In genomic region chr17:8220783-8221662, GRCh38 we compare ENCODE assay signal across 8 cellular contexts. TPM values are rescaled to one million over a fixed set of nuclear protein-coding genes. Genes with fewer than 3 reads are reported as not detected.
A peak's percentile ranks its signal among the peaks of the same experiment; 100 is the strongest.
DNase-seq lines count a peak whose midpoint lies in the region; ATAC-seq, FAIRE-seq and TF ChIP-seq lines count a peak whose summit lies in the region.

No MANE protein-coding gene starts in this region.

- H3K27ac ChIP-seq in subcutaneous abdominal adipose tissue (ENCODE audit: low read depth, low read length), result peak overlapping the region; percentile 97

- no peak for DNase-seq in GM12891 (ENCODE audit: insufficient read length, low spot score)
- DNase-seq in NCI-H1105 (lab: John Stamatoyannopoulos, UW), result peak; percentile 93
- peak; percentile 45 for DNase-seq in SKM-1 treated with dmso at 0.1 percent for 144 hours (lab: John Stamatoyannopoulos, UW; ENCODE audit: unreplicated experiment)
- DNase-seq in activated naive CD4-positive, alpha-beta T cell treated with anti-CD3 and anti-CD28 coated beads, Interleukin-2, amount 50 U/mL, for 72 hours (ENCODE audit: low spot score in 2 of 2), result peak; percentile 92
- peak; percentile 93 for DNase-seq in glomerular visceral epithelial cell (ENCODE audit: extremely low spot score)
- DNase-seq in nucleus accumbens (lab: John Stamatoyannopoulos, UW), result peak; percentile 33 to 96 (median 85)

- peaks cover 0 to 23% of the 10 kb centered on the region in 2 donors for H3K36me3 Mint-ChIP-seq in activated naive CD4-positive, alpha-beta T cell treated with anti-CD3 and anti-CD28 coated beads, Interleukin-2, amount 50 U/mL, for 72 hours

- H3K4me3 ChIP-seq in subcutaneous abdominal adipose tissue (ENCODE audit: low read depth in 1 of 5, low read length in 5 of 5), result peak overlapping the region; percentile 77 to 95 (median 86)

- H3K27me3 ChIP-seq in subcutaneous abdominal adipose tissue (ENCODE audit: control insufficient read depth in 5 of 5, insufficient read depth in 4 of 5, low read length in 5 of 5), result peaks cover 0 to 4% (median 0%) of the 10 kb centered on the region in 5 donors

- H3K4me1 ChIP-seq in subcutaneous abdominal adipose tissue (ENCODE audit: control insufficient read depth in 5 of 5, insufficient read depth in 5 of 5, low read length in 5 of 5), result peaks cover 10 to 38% (median 30%) of the 10 kb centered on the region in 5 donors

- peak overlapping the region; percentile 98 to 100 for H3K27ac Mint-ChIP-seq in activated naive CD4-positive, alpha-beta T cell treated with anti-CD3 and anti-CD28 coated beads, Interleukin-2, amount 50 U/mL, for 72 hours

- FAIRE-seq in GM12891 (lab: Jason Lieb, UNC), result peak; percentile 83

- H3K9me3 Mint-ChIP-seq in activated naive CD4-positive, alpha-beta T cell treated with anti-CD3 and anti-CD28 coated beads, Interleukin-2, amount 50 U/mL, for 72 hours, result no peaks in the 10 kb centered on the region

- no peaks in the 10 kb centered on the region for H3K36me3 ChIP-seq in subcutaneous abdominal adipose tissue (ENCODE audit: control insufficient read depth in 5 of 5, insufficient read depth in 5 of 5, low read length in 5 of 5)

- peak; percentile 23 to 41 for ATAC-seq in activated naive CD4-positive, alpha-beta T cell treated with anti-CD3 and anti-CD28 coated beads, Interleukin-2, amount 50 U/mL, for 72 hours
- ATAC-seq in HG03095 (IDR thresholded peaks at IDR 0.05; ENCODE audit: unreplicated experiment), result no peak

- TF ChIP-seq POLR2A in GM12891 (IDR thresholded peaks at IDR 0.05; ENCODE audit: low read depth, low read length), result no peak; the same call in 1 of the 2 replicates

- H3K9me3 ChIP-seq in subcutaneous abdominal adipose tissue (ENCODE audit: control insufficient read depth in 5 of 5, low read length in 5 of 5), result no peaks in the 10 kb centered on the region

- H3K9ac ChIP-seq in subcutaneous abdominal adipose tissue (ENCODE audit: low read length in 5 of 5), result peak overlapping the region; percentile 35 to 92 (median 80)

TF ChIP-seq in GM12891, 5 proteins besides CTCF, POLR2A, EP300 and RAD21:
- TF ChIP-seq POLR2AphosphoS5 (IDR thresholded peaks at IDR 0.05; ENCODE audit: low read depth, low read length), result no peak; the same call in 1 of the 2 replicates

RNA-seq across cellular contexts. Expression of gene AURKB, which starts 10.6 kb away (rescaled TPM):
- 69.4 TPM for polyA plus RNA-seq in GM12891 (2012; ENCODE audit: low read depth, missing spikeins)
- total RNA-seq in activated naive CD4-positive, alpha-beta T cell treated with anti-CD3 and anti-CD28 coated beads, Interleukin-2, amount 50 U/mL, for 72 hours, result 100 to 1,000 TPM; 169 to 319 TPM

RNA-seq across cellular contexts. Expression of gene CTC1, which starts 26.8 kb away (rescaled TPM):
- polyA plus RNA-seq in GM12891 (2012; ENCODE audit: low read depth, missing spikeins), result 17.8 TPM
- 100 to 1,000 TPM in 1 of 2 donors, 10 to 100 TPM in 1; 57.6 to 107 TPM for total RNA-seq in activated naive CD4-positive, alpha-beta T cell treated with anti-CD3 and anti-CD28 coated beads, Interleukin-2, amount 50 U/mL, for 72 hours

RNA-seq across cellular contexts. Expression of gene PFAS, which starts 28.1 kb away (rescaled TPM):
- polyA plus RNA-seq in GM12891 (2012; ENCODE audit: low read depth, missing spikeins), result 22.8 TPM
- 100 to 1,000 TPM in 1 of 2 donors, 10 to 100 TPM in 1; 47.0 to 147 TPM for total RNA-seq in activated naive CD4-positive, alpha-beta T cell treated with anti-CD3 and anti-CD28 coated beads, Interleukin-2, amount 50 U/mL, for 72 hours

RNA-seq across cellular contexts. Expression of gene BORCS6, which starts 31.0 kb away (rescaled TPM):
- polyA plus RNA-seq in GM12891 (2012; ENCODE audit: low read depth, missing spikeins), result 5.5 TPM
- total RNA-seq in activated naive CD4-positive, alpha-beta T cell treated with anti-CD3 and anti-CD28 coated beads, Interleukin-2, amount 50 U/mL, for 72 hours, result 1 to 10 TPM; 5.4 to 7.2 TPM

RNA-seq across cellular contexts. Expression of gene TMEM107, which starts 44.8 kb away (rescaled TPM):
- 14.7 TPM for polyA plus RNA-seq in GM12891 (2012; ENCODE audit: low read depth, missing spikeins)
- total RNA-seq in activated naive CD4-positive, alpha-beta T cell treated with anti-CD3 and anti-CD28 coated beads, Interleukin-2, amount 50 U/mL, for 72 hours, result 10 to 100 TPM; 32.7 to 48.9 TPM
